In genomic region chr1:66693856-66694255, GRCh38 we compare ENCODE assay signal across 18 cellular contexts. TPM values are rescaled to one million over a fixed set of nuclear protein-coding genes. Genes with fewer than 3 reads are reported as not detected.
"Had no signal": no experiment of that assay in that cellular context is flagged by ENCODE, and none has a peak within 500 bp of the region (broad histone marks: within the 10 kb centered on the region; RNA-seq: fewer than 3 reads in every experiment).

No MANE protein-coding gene starts in this region.

- H3K9me3 Mint-ChIP-seq: activated CD4-positive, alpha-beta memory T cell treated with anti-CD3 and anti-CD28 coated beads for 36 hours; activated naive CD4-positive, alpha-beta T cell treated with anti-CD3 and anti-CD28 coated beads, Interleukin-2, amount 10 ng/mL, durations not matched to agents 7 days and 5 days; nephron progenitor cell; stimulated activated effector memory CD8-positive, alpha-beta T cell treated with anti-CD3 and anti-CD28 coated beads, Interleukin-12 subunit alpha, Interleukin-12 subunit beta, amount 100 ng/mL, for 72 hours had no signal

- H3K4me3 Mint-ChIP-seq: activated CD4-positive, alpha-beta memory T cell treated with anti-CD3 and anti-CD28 coated beads for 36 hours; activated naive CD4-positive, alpha-beta T cell treated with anti-CD3 and anti-CD28 coated beads, Interleukin-2, amount 10 ng/mL, durations not matched to agents 7 days and 5 days; nephron progenitor cell; stimulated activated effector memory CD8-positive, alpha-beta T cell treated with anti-CD3 and anti-CD28 coated beads, Interleukin-12 subunit alpha, Interleukin-12 subunit beta, amount 100 ng/mL, for 72 hours had no signal

- H3K27ac Mint-ChIP-seq: activated CD4-positive, alpha-beta memory T cell treated with anti-CD3 and anti-CD28 coated beads for 36 hours; activated naive CD4-positive, alpha-beta T cell treated with anti-CD3 and anti-CD28 coated beads, Interleukin-2, amount 10 ng/mL, durations not matched to agents 7 days and 5 days; nephron progenitor cell; stimulated activated effector memory CD8-positive, alpha-beta T cell treated with anti-CD3 and anti-CD28 coated beads, Interleukin-12 subunit alpha, Interleukin-12 subunit beta, amount 100 ng/mL, for 72 hours had no signal

- H3K36me3 Mint-ChIP-seq: activated CD4-positive, alpha-beta memory T cell treated with anti-CD3 and anti-CD28 coated beads for 36 hours; activated naive CD4-positive, alpha-beta T cell treated with anti-CD3 and anti-CD28 coated beads, Interleukin-2, amount 10 ng/mL, durations not matched to agents 7 days and 5 days; stimulated activated effector memory CD8-positive, alpha-beta T cell treated with anti-CD3 and anti-CD28 coated beads, Interleukin-12 subunit alpha, Interleukin-12 subunit beta, amount 100 ng/mL, for 72 hours had no signal

- DNase-seq: activated CD4-positive, alpha-beta memory T cell treated with anti-CD3 and anti-CD28 coated beads for 36 hours; activated CD4-positive, alpha-beta T cell treated with anti-CD3 and anti-CD28 coated beads for 48 hours; activated effector memory CD4-positive, alpha-beta T cell treated with anti-CD3 and anti-CD28 coated beads, Interleukin-2, amount 50 U/mL, for 16 hours; activated naive CD4-positive, alpha-beta T cell treated with anti-CD3 and anti-CD28 coated beads, Interleukin-2, amount 10 ng/mL, durations not matched to agents 7 days and 5 days; activated T-cell treated with anti-CD3 and anti-CD28 coated beads for 4 hours; amygdala; cerebellar nuclear complex; islet precursor cell; lower lobe of right lung; mesendoderm; mucosa of descending colon; nephron progenitor cell; nucleus accumbens; small intestine; stimulated activated CD4-positive, alpha-beta T cell treated with anti-CD3 and anti-CD28 coated beads, Interleukin-2, amount 100 ng/mL, for 24 hours; stomach had no signal

- ATAC-seq: lower lobe of right lung; mucosa of descending colon; sciatic nerve; stimulated activated effector memory CD8-positive, alpha-beta T cell treated with anti-CD3 and anti-CD28 coated beads, Interleukin-12 subunit alpha, Interleukin-12 subunit beta, amount 100 ng/mL, for 72 hours had no signal

- H3K4me1 Mint-ChIP-seq: activated naive CD4-positive, alpha-beta T cell treated with anti-CD3 and anti-CD28 coated beads, Interleukin-2, amount 10 ng/mL, durations not matched to agents 7 days and 5 days; stimulated activated effector memory CD8-positive, alpha-beta T cell treated with anti-CD3 and anti-CD28 coated beads, Interleukin-12 subunit alpha, Interleukin-12 subunit beta, amount 100 ng/mL, for 72 hours had no signal

RNA-seq across cellular contexts. Expression of gene DYNLT5, which starts 58.4 kb away (rescaled TPM):
- total RNA-seq: activated CD4-positive, alpha-beta memory T cell treated with anti-CD3 and anti-CD28 coated beads for 36 hours had no signal
